In genomic region chr3:107545680-107546120, GRCh38 we compare ENCODE assay signal across 21 cellular contexts. TPM values are rescaled to one million over a fixed set of nuclear protein-coding genes. Genes with fewer than 3 reads are reported as not detected.
DNase-seq lines count a peak whose midpoint lies in the region; ATAC-seq, FAIRE-seq and TF ChIP-seq lines count a peak whose summit lies in the region.
"Had no signal": no experiment of that assay in that cellular context is flagged by ENCODE, and none has a peak within 500 bp of the region (broad histone marks: within the 10 kb centered on the region; RNA-seq: fewer than 3 reads in every experiment).

No MANE protein-coding gene starts in this region.

- WGBS in small intestine, 3 donors, result 50 to 77% (median 52%) methylated on average over 1 of the region's 1 CpG
- WGBS in ovary, 3 donors, result 21 to 26% (median 23%) methylated on average over 1 of the region's 1 CpG

- H3K4me3 ChIP-seq in small intestine (ENCODE audit: low read depth in 1 of 2, low read length in 2 of 2) (no peak overlapping the region), ovary (no peak overlapping the region)
- H3K4me3 ChIP-seq: ascending aorta, psoas muscle had no signal

- H3K9me3 ChIP-seq in small intestine (ENCODE audit: control insufficient read depth, low read depth) (no peaks in the 10 kb centered on the region), ovary (no peaks in the 10 kb centered on the region)
- H3K9me3 ChIP-seq: ascending aorta, psoas muscle had no signal

- no peaks in the 10 kb centered on the region for H3K36me3 ChIP-seq in small intestine (ENCODE audit: control insufficient read depth in 2 of 2, insufficient read depth in 2 of 2, low read length in 2 of 2)
- H3K36me3 ChIP-seq in ovary, result no peaks in the 10 kb centered on the region
- H3K36me3 ChIP-seq: ascending aorta had no signal

- DNase-seq in activated CD4-positive, CD25-positive, alpha-beta regulatory T cell treated with anti-CD3 and anti-CD28 coated beads, Interleukin-2, amount 50 U/mL, for 72 hours, result no peak
- no peak for DNase-seq in GM19239 (ENCODE audit: insufficient read length, low spot score)
- peak; percentile 50 for DNase-seq in astrocyte of the hippocampus (ENCODE audit: low read depth, low spot score)
- DNase-seq in myocyte (ENCODE audit: low read depth), result peak; percentile 11
- no peak for DNase-seq in small intestine
- DNase-seq in ovary, result no peak
- DNase-seq in glomerular visceral epithelial cell (ENCODE audit: extremely low spot score), result no peak
- DNase-seq: activated B cell treated with CpG ODN at 0.5 μM for 24 hours; activated gamma-delta T cell; CD4-positive, alpha-beta memory T cell; DMS79; glutamatergic neuron; natural killer cell; NCI-H187 treated with DMSO at 0.1 percent for 48 hours; NCI-H446 treated with DMSO at 0.1 percent for 48 hours; psoas muscle; stimulated activated naive CD4-positive, alpha-beta T cell; trophoblast cell had no signal

- no peak for TF ChIP-seq EP300 in ovary (IDR thresholded peaks at IDR 0.05)

- H3K27ac ChIP-seq in small intestine (ENCODE audit: low read depth in 1 of 2, low read length in 1 of 2) (no peak overlapping the region), ovary (no peak overlapping the region)
- H3K27ac ChIP-seq: ascending aorta, psoas muscle had no signal

- ATAC-seq in activated CD4-positive, CD25-positive, alpha-beta regulatory T cell treated with anti-CD3 and anti-CD28 coated beads, Interleukin-2, amount 50 U/mL, for 24 hours, result peak; percentile 21 to 24
- ATAC-seq: psoas muscle had no signal

- FAIRE-seq in GM19239 (lab: Jason Lieb, UNC) (peak; percentile 31), small intestine (lab: Jason Lieb, UNC) (no peak)
- FAIRE-seq: A204.1 had no signal

- intact Hi-C loops in ovary (cut with DNase I), result no loop called here

- no peak for TF ChIP-seq CTCF in ovary (IDR thresholded peaks at IDR 0.05)

- H3K27me3 ChIP-seq in small intestine (ENCODE audit: control insufficient read depth in 2 of 2, insufficient read depth in 2 of 2, low read length in 2 of 2) (no peaks in the 10 kb centered on the region), ovary (no peaks in the 10 kb centered on the region)
- H3K27me3 ChIP-seq: ascending aorta had no signal

- H3K4me1 ChIP-seq in small intestine (ENCODE audit: control insufficient read depth in 2 of 2, insufficient read depth in 1 of 2, low read depth in 1 of 2, low read length in 1 of 2) (no peaks in the 10 kb centered on the region), ovary (ENCODE audit: insufficient read depth) (peaks cover 2% of the 10 kb centered on the region)
- H3K4me1 ChIP-seq: ascending aorta, psoas muscle had no signal

- TF ChIP-seq POLR2A in ovary (IDR thresholded peaks at IDR 0.05), result no peak

RNA-seq across cellular contexts. Expression of gene BBX, which starts 22.9 kb away (rescaled TPM):
- total RNA-seq in myocyte (46.5 and 59.2 TPM in 2 replicates), ovary (100 to 1,000 TPM in 2 of 7 donors, 10 to 100 TPM in 5; 61.8 to 114 (median 95.9) TPM)
- 16.3 TPM for polyA plus RNA-seq in myocyte (2012)
- polyA plus RNA-seq in small intestine (1 to 10 TPM; 3.5 to 8.2 (median 4.5) TPM), ovary (10 to 100 TPM; 15.8 to 41.0 TPM)

Comparison
In these comparisons a context has a peak if more than half of its experiments do, and no peak if none do; other contexts are left out.
1. DNase-seq: peak in astrocyte of the hippocampus (single experiment) and myocyte (single experiment); none in activated CD4-positive, CD25-positive, alpha-beta regulatory T cell treated with anti-CD3 and anti-CD28 coated beads, Interleukin-2, amount 50 U/mL, for 72 hours (single experiment), GM19239 (single experiment), small intestine (single experiment), ovary (0 of 5) and glomerular visceral epithelial cell (single experiment).